ENCODE assay signal across 1 cellular context in the genomic region with DNA sequence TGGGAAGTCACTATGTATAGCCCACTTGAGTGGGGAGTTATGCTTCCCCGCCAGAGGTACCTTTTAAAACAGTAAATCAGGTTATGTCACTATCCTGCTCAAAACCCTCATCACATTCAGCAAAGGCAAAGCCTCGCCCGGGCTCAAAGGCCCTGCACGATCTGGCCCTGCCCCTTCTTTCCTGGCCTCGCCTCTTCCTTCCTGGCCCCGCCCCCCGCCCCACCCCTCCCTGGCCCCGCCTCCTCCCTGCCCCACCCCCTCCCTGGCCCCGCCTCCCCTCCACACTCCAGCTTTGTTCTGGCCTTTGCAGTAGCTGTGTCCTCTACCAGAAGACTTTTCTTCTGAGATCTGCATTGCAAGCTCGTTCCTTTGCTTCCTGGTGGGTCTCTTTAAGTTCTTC.
TF ChIP-seq lines count a peak whose summit lies in the region.

No MANE protein-coding gene starts in this region.

TF ChIP-seq in SK-N-SH treated with all-trans-retinoic acid at 6 μM for 48 hours, 23 proteins besides CTCF, POLR2A, EP300 and RAD21 (continued from another document):
- TF ChIP-seq, protein P1, sequence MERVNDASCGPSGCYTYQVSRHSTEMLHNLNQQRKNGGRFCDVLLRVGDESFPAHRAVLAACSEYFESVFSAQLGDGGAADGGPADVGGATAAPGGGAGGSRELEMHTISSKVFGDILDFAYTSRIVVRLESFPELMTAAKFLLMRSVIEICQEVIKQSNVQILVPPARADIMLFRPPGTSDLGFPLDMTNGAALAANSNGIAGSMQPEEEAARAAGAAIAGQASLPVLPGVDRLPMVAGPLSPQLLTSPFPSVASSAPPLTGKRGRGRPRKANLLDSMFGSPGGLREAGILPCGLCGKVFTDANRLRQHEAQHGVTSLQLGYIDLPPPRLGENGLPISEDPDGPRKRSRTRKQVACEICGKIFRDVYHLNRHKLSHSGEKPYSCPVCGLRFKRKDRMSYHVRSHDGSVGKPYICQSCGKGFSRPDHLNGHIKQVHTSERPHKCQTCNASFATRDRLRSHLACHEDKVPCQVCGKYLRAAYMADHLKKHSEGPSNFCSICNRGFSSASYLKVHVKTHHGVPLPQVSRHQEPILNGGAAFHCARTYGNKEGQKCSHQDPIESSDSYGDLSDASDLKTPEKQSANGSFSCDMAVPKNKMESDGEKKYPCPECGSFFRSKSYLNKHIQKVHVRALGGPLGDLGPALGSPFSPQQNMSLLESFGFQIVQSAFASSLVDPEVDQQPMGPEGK (CRISPR knock-in tag; IDR thresholded peaks at IDR 0.05; ENCODE audit: borderline replicate concordance): no peak
- no peak for TF ChIP-seq CSDC2 (CRISPR knock-in tag; IDR thresholded peaks at IDR 0.05)
